29 cellular contexts compared by ENCODE assay signal in genomic region chr15:38150794-38151193, GRCh38.
"Had no signal": no experiment of that assay in that cellular context is flagged by ENCODE, and none has a peak within 500 bp of the region (broad histone marks: within the 10 kb centered on the region; RNA-seq: fewer than 3 reads in every experiment).

No MANE protein-coding gene starts in this region.

- H3K4me1 Mint-ChIP-seq: nephron; stimulated activated effector memory CD8-positive, alpha-beta T cell treated with anti-CD3 and anti-CD28 coated beads, Interleukin-12 subunit alpha, Interleukin-12 subunit beta, amount 100 ng/mL, for 72 hours had no signal

- H3K4me3 ChIP-seq: neural progenitor cell, ovary, psoas muscle, right lobe of liver, sigmoid colon, spleen, stomach, thoracic aorta, thyroid gland, tibial nerve, upper lobe of left lung, vagina had no signal

- H3K27me3 Mint-ChIP-seq: progenitor cell of endocrine pancreas had no signal

- DNase-seq: naive thymus-derived CD4-positive, alpha-beta T cell; natural killer cell; occipital lobe; ovary; posterior cingulate gyrus; psoas muscle; right cardiac atrium; right lobe of liver; sigmoid colon; small intestine; spleen; stimulated activated CD4-positive, alpha-beta T cell treated with anti-CD3 and anti-CD28 coated beads, Interleukin-12 subunit alpha, Interleukin-12 subunit beta, amount 100 ng/mL, for 4 hours; stimulated activated CD4-positive, alpha-beta T cell treated with anti-CD3 and anti-CD28 coated beads, Interleukin-1b, Interleukin-23, amount 100 ng/mL, for 48 hours; stimulated activated CD4-positive, alpha-beta T cell treated with anti-CD3 and anti-CD28 coated beads, Interleukin-4, amount 100 ng/mL, for 24 hours; stimulated activated naive B cell treated with anti-CD40 and anti-IgM and Interleukin-4, amounts not matched to agents 10 μg/mL and 1 μg/mL and 100 μg/mL, for 72 hours; stimulated activated naive CD4-positive, alpha-beta T cell treated with Interleukin-2 at 50 U/mL for 16 hours; stomach; thyroid gland; trophoblast cell; upper lobe of left lung had no signal

- H3K4me1 ChIP-seq: parathyroid adenoma, psoas muscle, right lobe of liver, sigmoid colon, spleen, stomach, thyroid gland, tibial nerve, upper lobe of left lung, vagina had no signal

- ATAC-seq: naive thymus-derived CD4-positive, alpha-beta T cell; natural killer cell; psoas muscle; right cardiac atrium; right lobe of liver; stimulated activated effector memory CD8-positive, alpha-beta T cell treated with anti-CD3 and anti-CD28 coated beads, Interleukin-12 subunit alpha, Interleukin-12 subunit beta, amount 100 ng/mL, for 72 hours; stimulated activated naive B cell treated with anti-CD40 and anti-IgM and Interleukin-4, amounts not matched to agents 10 μg/mL and 1 μg/mL and 100 μg/mL, for 72 hours had no signal

- H3K9ac ChIP-seq: neural progenitor cell, parathyroid adenoma had no signal

- H3K27ac Mint-ChIP-seq: naive thymus-derived CD4-positive, alpha-beta T cell; natural killer cell; nephron; neural progenitor cell; progenitor cell of endocrine pancreas; stimulated activated effector memory CD8-positive, alpha-beta T cell treated with anti-CD3 and anti-CD28 coated beads, Interleukin-12 subunit alpha, Interleukin-12 subunit beta, amount 100 ng/mL, for 72 hours; stimulated activated naive B cell treated with anti-CD40 and anti-IgM and Interleukin-4, amounts not matched to agents 10 μg/mL and 1 μg/mL and 100 μg/mL, for 72 hours; stimulated activated naive CD8-positive, alpha-beta T cell treated with anti-CD3 and anti-CD28 coated beads, Interleukin-15, Interleukin-2, amounts not matched to agents 100 ng/mL and 50 ng/mL, for 24 hours had no signal

- H3K36me3 ChIP-seq: neural progenitor cell, ovary, right lobe of liver, sigmoid colon, spleen, stomach, thoracic aorta, thyroid gland, tibial nerve, upper lobe of left lung, vagina had no signal

- H3K4me3 Mint-ChIP-seq: naive thymus-derived CD4-positive, alpha-beta T cell; natural killer cell; nephron; neural progenitor cell; stimulated activated effector memory CD8-positive, alpha-beta T cell treated with anti-CD3 and anti-CD28 coated beads, Interleukin-12 subunit alpha, Interleukin-12 subunit beta, amount 100 ng/mL, for 72 hours; stimulated activated naive B cell treated with anti-CD40 and anti-IgM and Interleukin-4, amounts not matched to agents 10 μg/mL and 1 μg/mL and 100 μg/mL, for 72 hours; stimulated activated naive CD8-positive, alpha-beta T cell treated with anti-CD3 and anti-CD28 coated beads, Interleukin-15, Interleukin-2, amounts not matched to agents 100 ng/mL and 50 ng/mL, for 24 hours had no signal

- H3K27me3 ChIP-seq: neural progenitor cell, ovary, right lobe of liver, sigmoid colon, spleen, stomach, thyroid gland, tibial nerve, upper lobe of left lung, vagina had no signal

- H3K27ac ChIP-seq: neural progenitor cell, ovary, parathyroid adenoma, psoas muscle, right lobe of liver, sigmoid colon, spleen, stomach, thoracic aorta, thyroid gland, tibial nerve, upper lobe of left lung, vagina had no signal

- H3K36me3 Mint-ChIP-seq: stimulated activated effector memory CD8-positive, alpha-beta T cell treated with anti-CD3 and anti-CD28 coated beads, Interleukin-12 subunit alpha, Interleukin-12 subunit beta, amount 100 ng/mL, for 72 hours had no signal

- H3K9me3 ChIP-seq: ovary, right lobe of liver, thyroid gland had no signal
